Comparison of ENCODE assay signal across 8 cellular contexts in genomic region chr22:45503816-45504702, GRCh38. TPM values are rescaled to one million over a fixed set of nuclear protein-coding genes. Genes with fewer than 3 reads are reported as not detected.
A peak's percentile ranks its signal among the peaks of the same experiment; 100 is the strongest.
DNase-seq lines count a peak whose midpoint lies in the region; ATAC-seq and TF ChIP-seq lines count a peak whose summit lies in the region.

No MANE protein-coding gene starts in this region.

- H3K4me3 ChIP-seq in RWPE2 (ENCODE audit: severe bottlenecking) = peak overlapping the region; percentile 86
- peak overlapping the region; percentile 46 to 48 for H3K4me3 ChIP-seq in prostate gland

- intact Hi-C loops in prostate gland (cut with DNase I) = no loop called here

- H3K27me3 ChIP-seq in RWPE2 (ENCODE audit: insufficient read depth, poor library complexity, severe bottlenecking) (no peaks in the 10 kb centered on the region), prostate gland (replicated peaks; ENCODE audit: insufficient read depth) (peaks cover 2% of the 10 kb centered on the region)

- TF ChIP-seq POLR2A in prostate gland (IDR thresholded peaks at IDR 0.05) = no peak

- ATAC-seq in RWPE2 (ENCODE audit: low read depth) = peak; percentile 40
- no peak for ATAC-seq in GM19463 (IDR thresholded peaks at IDR 0.05; ENCODE audit: unreplicated experiment)
- ATAC-seq in GM18520 (IDR thresholded peaks at IDR 0.05; ENCODE audit: unreplicated experiment) = no peak

- 30% methylated on average over 27 of the region's 28 CpGs for WGBS in prostate gland

- no peaks in the 10 kb centered on the region for H3K36me3 ChIP-seq in RWPE2 (ENCODE audit: low read depth)
- no peaks in the 10 kb centered on the region for H3K36me3 ChIP-seq in prostate gland

- H3K27ac ChIP-seq in RWPE2 (ENCODE audit: poor library complexity, severe bottlenecking) (peak overlapping the region; percentile 40), prostate gland (peak overlapping the region; percentile 67 to 74)

- H3K4me1 ChIP-seq in RWPE2 (ENCODE audit: insufficient read depth, poor library complexity, severe bottlenecking) (peaks cover 9% of the 10 kb centered on the region), prostate gland (replicated peaks) (no peaks in the 10 kb centered on the region)

- peak; percentile 46 for DNase-seq in ELR (ENCODE audit: low read depth)
- DNase-seq in RWPE2 (ENCODE audit: low spot score) = no peak
- DNase-seq in fibroblast of peridontal ligament (ENCODE audit: extremely low read depth) = peak; percentile 64
- no peak for DNase-seq in prostate gland (ENCODE audit: low spot score)
- no peak for DNase-seq in HuH-7 (ENCODE audit: low spot score)
- no peak for DNase-seq in kidney glomerular epithelial cell (lab: John Stamatoyannopoulos, UW)

- H3K9me3 ChIP-seq in RWPE2 (ENCODE audit: severe bottlenecking) = no peaks in the 10 kb centered on the region
- H3K9me3 ChIP-seq in prostate gland = no peaks in the 10 kb centered on the region

- TF ChIP-seq CTCF in RWPE2 (IDR thresholded peaks at IDR 0.05; ENCODE audit: poor library complexity, severe bottlenecking) (no peak), prostate gland (IDR thresholded peaks at IDR 0.05) (no peak)

RNA-seq across cellular contexts. Expression of gene FBLN1, which starts 1.4 kb away (rescaled TPM):
- 100 to 1,000 TPM; 125 to 144 TPM for total RNA-seq in prostate gland

Comparison
In these comparisons a context has a peak if more than half of its experiments do, and no peak if none do; other contexts are left out.
1. DNase-seq: peak in ELR (single experiment) and fibroblast of peridontal ligament (single experiment); none in RWPE2 (single experiment), prostate gland (single experiment), HuH-7 (single experiment) and kidney glomerular epithelial cell (single experiment).